22 cellular contexts compared by ENCODE assay signal in the genomic region with DNA sequence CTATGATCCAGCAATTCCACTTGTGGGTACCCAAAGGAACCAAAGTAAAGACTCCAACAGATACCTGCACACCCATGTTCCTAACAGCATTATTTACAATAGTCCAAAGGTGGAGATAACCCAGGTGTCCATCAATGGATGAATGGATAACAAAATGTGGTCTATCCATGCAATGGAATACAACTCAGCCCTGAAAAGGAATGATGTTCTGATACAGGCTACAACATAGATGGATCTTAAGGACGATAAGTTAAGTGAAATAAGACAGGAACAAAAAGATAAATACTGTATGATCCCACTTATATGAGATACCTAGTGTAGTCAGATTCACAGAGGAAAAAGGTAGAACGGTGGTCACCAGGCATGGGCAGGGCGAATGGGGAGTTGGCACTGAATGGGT.
DNase-seq lines count a peak whose midpoint lies in the region; ATAC-seq, FAIRE-seq and TF ChIP-seq lines count a peak whose summit lies in the region.
"Had no signal": no experiment of that assay in that cellular context is flagged by ENCODE, and none has a peak within 500 bp of the region (broad histone marks: within the 10 kb centered on the region; RNA-seq: fewer than 3 reads in every experiment).

No MANE protein-coding gene starts in this region.

- no peak for TF ChIP-seq POLR2A in H1 (IDR thresholded peaks at IDR 0.05; ENCODE audit: control extremely low read depth in 1 of 2, low read depth in 2 of 2, low read length in 2 of 2)

- peak; percentile 15 for DNase-seq in natural killer cell treated with Interleukin-12 subunit alpha and Interleukin-12 subunit beta and Interleukin-15 and Interleukin-18, amount 100 ng/mL, for 72 hours (ENCODE audit: low spot score)
- DNase-seq in natural killer cell (no peak), H1 (ENCODE audit: low read depth in 1 of 2, low spot score in 2 of 2) (no peak), DMS79 treated with DMSO at 0.1 percent for 48 hours (lab: John Stamatoyannopoulos, UW) (no peak)
- no peak for DNase-seq in naive thymus-derived CD4-positive, alpha-beta T cell
- DNase-seq: AML-193; Caco-2; Calu3; CD4-positive, alpha-beta T cell; CD8-positive, alpha-beta T cell; DND-41; EL; GDM1 had no signal

- no peaks in the 10 kb centered on the region for H3K4me1 ChIP-seq in H1 (replicated peaks in 1 of 4; ENCODE audit: control insufficient read depth in 3 of 4, insufficient read depth in 4 of 4, low read length in 3 of 4)
- no peaks in the 10 kb centered on the region for H3K4me1 ChIP-seq in naive thymus-derived CD4-positive, alpha-beta T cell (ENCODE audit: control insufficient read depth in 2 of 2, insufficient read depth in 2 of 2, low read length in 2 of 2)
- H3K4me1 ChIP-seq: A549, Caco-2 had no signal

- H3K27me3 ChIP-seq in H1 (replicated peaks in 1 of 4; ENCODE audit: control insufficient read depth in 3 of 4, extremely low read depth in 1 of 4, insufficient read depth in 3 of 4, low read length in 3 of 4) = no peaks in the 10 kb centered on the region
- H3K27me3 ChIP-seq in naive thymus-derived CD4-positive, alpha-beta T cell (ENCODE audit: control insufficient read depth in 2 of 2, insufficient read depth in 2 of 2, low read length in 2 of 2) = no peaks in the 10 kb centered on the region
- H3K27me3 ChIP-seq: BLaER1 treated with 17β-estradiol and CSF1 and Interleukin-3, amounts not matched to agents 10 nM and 100 nM had no signal

- H2BK5ac ChIP-seq in H1 (ENCODE audit: low read depth, low read length) = no peak overlapping the region

- no peaks in the 10 kb centered on the region for H3K4me1 Mint-ChIP-seq in natural killer cell treated with Interleukin-12 subunit alpha and Interleukin-12 subunit beta and Interleukin-15 and Interleukin-18, amount 100 ng/mL, for 72 hours (ENCODE audit: low read depth in 2 of 2)
- H3K4me1 Mint-ChIP-seq in natural killer cell = no peaks in the 10 kb centered on the region
- H3K4me1 Mint-ChIP-seq in naive thymus-derived CD4-positive, alpha-beta T cell = no peaks in the 10 kb centered on the region
- H3K4me1 Mint-ChIP-seq: B cell had no signal

- no peak overlapping the region for H4K91ac ChIP-seq in H1 (replicated peaks; ENCODE audit: insufficient read length, low read length)

- H3K23me2 ChIP-seq in H1 (ENCODE audit: low read depth, low read length) = no peaks in the 10 kb centered on the region

- H3K27ac ChIP-seq in H1 (ENCODE audit: low read depth, low read length) = no peak overlapping the region
- no peak overlapping the region for H3K27ac ChIP-seq in naive thymus-derived CD4-positive, alpha-beta T cell (ENCODE audit: low read depth, low read length)
- H3K27ac ChIP-seq: 22Rv1; A549; BLaER1 treated with 17β-estradiol and CSF1 and Interleukin-3, amounts not matched to agents 10 nM and 100 nM; C4-2B had no signal

- H3K79me1 ChIP-seq in H1 (ENCODE audit: low read depth, low read length) = 0 out of 2 replicates have a peak, but pooled peaks cover 2% of the 10 kb centered on the region

- H2BK20ac ChIP-seq in H1 (ENCODE audit: low read length) = no peak overlapping the region

- TF ChIP-seq CTCF in natural killer cell (IDR thresholded peaks at IDR 0.05) (no peak), H1 (IDR thresholded peaks at IDR 0.05; ENCODE audit: control extremely low read depth in 1 of 3, insufficient read depth in 1 of 3, low read depth in 1 of 3, low read length in 3 of 3) (no peak)

- no peaks in the 10 kb centered on the region for H4K20me1 ChIP-seq in H1 (replicated peaks in 1 of 2; ENCODE audit: control insufficient read depth in 1 of 2, insufficient read depth in 2 of 2, low read length in 2 of 2)
- H4K20me1 ChIP-seq: BLaER1 treated with 17β-estradiol and CSF1 and Interleukin-3, amounts not matched to agents 10 nM and 100 nM had no signal

- no peak overlapping the region for H3K23ac ChIP-seq in H1 (ENCODE audit: insufficient read length)

- no peak overlapping the region for H4K8ac ChIP-seq in H1 (ENCODE audit: extremely low read depth, insufficient read depth, low read length)

- no peak overlapping the region for H3K4me3 Mint-ChIP-seq in natural killer cell treated with Interleukin-12 subunit alpha and Interleukin-12 subunit beta and Interleukin-15 and Interleukin-18, amount 100 ng/mL, for 72 hours
- H3K4me3 Mint-ChIP-seq in natural killer cell = no peak overlapping the region
- no peak overlapping the region for H3K4me3 Mint-ChIP-seq in naive thymus-derived CD4-positive, alpha-beta T cell
- H3K4me3 Mint-ChIP-seq: B cell; CD4-positive, alpha-beta T cell; CD8-positive, alpha-beta T cell had no signal

- no peak overlapping the region for H2BK12ac ChIP-seq in H1 (ENCODE audit: low read depth, low read length)

- no peak overlapping the region for H2BK15ac ChIP-seq in H1 (ENCODE audit: low read length)

- POLR2A ChIA-PET in H1 (lab: Charles Lee; ENCODE audit: partially characterized antibody) = no interaction called here
- POLR2A ChIA-PET in naive thymus-derived CD4-positive, alpha-beta T cell (lab: Charles Lee) = no interaction called here

- WGBS in H1 (ENCODE audit: extremely low coverage in 1 of 2, insufficient coverage in 1 of 2, insufficient read length in 1 of 2, insufficient replicate concordance in 2 of 2, low coverage in 1 of 2, low lambda C conversion rate in 2 of 2, missing lambda C conversion rate in 1 of 2), 2 experiments = 89% methylated on average over 3 of the region's 3 CpGs; no CpG with 5 or more reads in 1 of the 2 experiments

- FAIRE-seq in H1 (lab: Jason Lieb, UNC) = no peak
- FAIRE-seq: A549, D721Med, GM12878, GM12892, GM18507 had no signal

- no peaks in the 10 kb centered on the region for H3K79me2 ChIP-seq in H1 (ENCODE audit: control insufficient read depth in 1 of 2, insufficient read depth in 2 of 2, low read length in 2 of 2)

- no peaks in the 10 kb centered on the region for H3K36me3 Mint-ChIP-seq in natural killer cell treated with Interleukin-12 subunit alpha and Interleukin-12 subunit beta and Interleukin-15 and Interleukin-18, amount 100 ng/mL, for 72 hours
- H3K36me3 Mint-ChIP-seq in natural killer cell = no peaks in the 10 kb centered on the region
- H3K36me3 Mint-ChIP-seq in naive thymus-derived CD4-positive, alpha-beta T cell = peaks cover 0 to 6% (median 2%) of the 10 kb centered on the region in 5 donors
- H3K36me3 Mint-ChIP-seq: CD8-positive, alpha-beta T cell had no signal

- TF ChIP-seq RAD21 in H1 (IDR thresholded peaks at IDR 0.05 in 1 of 2, conservative IDR thresholded peaks at IDR 0.05 in 1 of 2; ENCODE audit: low read depth in 2 of 2, low read length in 2 of 2) = no peak

- CTCF ChIA-PET in H1 (lab: Charles Lee; ENCODE audit: partially characterized antibody) = no interaction called here
- CTCF ChIA-PET in naive thymus-derived CD4-positive, alpha-beta T cell (lab: Charles Lee) = no interaction called here

- H3K4me2 ChIP-seq in H1 (ENCODE audit: insufficient read depth in 1 of 2, low read depth in 2 of 2, low read length in 2 of 2) = no peak overlapping the region
- H3K4me2 ChIP-seq: A549; BLaER1 treated with 17β-estradiol and CSF1 and Interleukin-3, amounts not matched to agents 10 nM and 100 nM had no signal

- no peak for TF ChIP-seq EP300 in H1 (IDR thresholded peaks at IDR 0.05; ENCODE audit: borderline replicate concordance in 1 of 2, low read depth in 2 of 2, low read length in 2 of 2)

- H4K5ac ChIP-seq in H1 (ENCODE audit: insufficient read length, low read depth, low read length) = no peak overlapping the region

- H3K18ac ChIP-seq in H1 (ENCODE audit: extremely low read depth, low read length) = no peak overlapping the region

- no peak overlapping the region for H3K27ac Mint-ChIP-seq in natural killer cell treated with Interleukin-12 subunit alpha and Interleukin-12 subunit beta and Interleukin-15 and Interleukin-18, amount 100 ng/mL, for 72 hours
- H3K27ac Mint-ChIP-seq in natural killer cell = no peak overlapping the region
- H3K27ac Mint-ChIP-seq in naive thymus-derived CD4-positive, alpha-beta T cell = no peak overlapping the region
- H3K27ac Mint-ChIP-seq: B cell; CD4-positive, alpha-beta T cell; CD8-positive, alpha-beta T cell had no signal

- no peak overlapping the region for H2AK5ac ChIP-seq in H1 (ENCODE audit: low read depth, low read length)

- H2AFZ ChIP-seq in H1 (ENCODE audit: low read length) = no peak overlapping the region

- no peak overlapping the region for H3K14ac ChIP-seq in H1 (ENCODE audit: insufficient read length)

- ATAC-seq in natural killer cell treated with Interleukin-12 subunit alpha and Interleukin-12 subunit beta and Interleukin-15 and Interleukin-18, amount 100 ng/mL, for 72 hours = no peak
- no peak for ATAC-seq in natural killer cell
- ATAC-seq in naive thymus-derived CD4-positive, alpha-beta T cell = no peak
- ATAC-seq: A549; CD8-positive, alpha-beta T cell; GM12878 had no signal

- intact Hi-C loops in natural killer cell (cut with micrococcal nuclease) = no loop called here
- intact Hi-C loops in naive thymus-derived CD4-positive, alpha-beta T cell (cut with micrococcal nuclease) = no loop called here

- H3K56ac ChIP-seq in H1 (replicated peaks; ENCODE audit: insufficient read length, low read depth, low read length) = no peak overlapping the region

- H3K27me3 Mint-ChIP-seq in natural killer cell treated with Interleukin-12 subunit alpha and Interleukin-12 subunit beta and Interleukin-15 and Interleukin-18, amount 100 ng/mL, for 72 hours = peaks cover 18 to 27% of the 10 kb centered on the region in 2 donors
- H3K27me3 Mint-ChIP-seq in natural killer cell (ENCODE audit: low read depth in 2 of 2) = peaks cover 13 to 30% of the 10 kb centered on the region in 2 donors
- H3K27me3 Mint-ChIP-seq in naive thymus-derived CD4-positive, alpha-beta T cell = peaks cover 7 to 20% (median 8%) of the 10 kb centered on the region in 5 donors

- no peaks in the 10 kb centered on the region for H3K9me3 Mint-ChIP-seq in natural killer cell treated with Interleukin-12 subunit alpha and Interleukin-12 subunit beta and Interleukin-15 and Interleukin-18, amount 100 ng/mL, for 72 hours
- H3K9me3 Mint-ChIP-seq in natural killer cell = no peaks in the 10 kb centered on the region
- H3K9me3 Mint-ChIP-seq in naive thymus-derived CD4-positive, alpha-beta T cell = peaks cover 0 to 12% (median 4%) of the 10 kb centered on the region in 11 donors

- H3K4ac ChIP-seq in H1 (replicated peaks; ENCODE audit: insufficient read length, low read depth, low read length) = no peak overlapping the region

- H3K9me3 ChIP-seq in H1 (ENCODE audit: insufficient read depth in 2 of 2, low read depth in 1 of 2, low read length in 1 of 2) = no peaks in the 10 kb centered on the region
- H3K9me3 ChIP-seq in naive thymus-derived CD4-positive, alpha-beta T cell (ENCODE audit: control insufficient read depth in 2 of 3, low read length in 3 of 3) = no peaks in the 10 kb centered on the region
- H3K9me3 ChIP-seq: A549, Caco-2 had no signal

- H2BK120ac ChIP-seq in H1 (replicated peaks; ENCODE audit: low read depth, low read length) = no peak overlapping the region

- H3K36me3 ChIP-seq in H1 (ENCODE audit: control insufficient read depth in 2 of 4, insufficient read depth in 4 of 4, low read length in 3 of 4) = peaks cover 5 to 41% (median 17%) of the 10 kb centered on the region in 4 experiments
- H3K36me3 ChIP-seq in naive thymus-derived CD4-positive, alpha-beta T cell (ENCODE audit: control insufficient read depth in 2 of 3, insufficient read depth in 3 of 3, low read length in 3 of 3) = no peaks in the 10 kb centered on the region
- H3K36me3 ChIP-seq: BLaER1 treated with 17β-estradiol and CSF1 and Interleukin-3, amounts not matched to agents 10 nM and 100 nM had no signal

- no peak overlapping the region for H3K4me3 ChIP-seq in H1 (ENCODE audit: extremely low read depth in 1 of 4, insufficient read depth in 2 of 4, low read depth in 3 of 4, low read length in 4 of 4)
- no peak overlapping the region for H3K4me3 ChIP-seq in naive thymus-derived CD4-positive, alpha-beta T cell (ENCODE audit: low read length)
- H3K4me3 ChIP-seq: A549; BLaER1 treated with 17β-estradiol and CSF1 and Interleukin-3, amounts not matched to agents 10 nM and 100 nM; GM12878 had no signal

- H3K9ac ChIP-seq in H1 (replicated peaks in 1 of 4; ENCODE audit: extremely low read depth in 1 of 4, low read depth in 3 of 4, low read length in 3 of 4) = no peak overlapping the region
- H3K9ac ChIP-seq: BLaER1 treated with 17β-estradiol and CSF1 and Interleukin-3, amounts not matched to agents 10 nM and 100 nM had no signal
